ENCODE assay signal across 36 cellular contexts in the genomic region with DNA sequence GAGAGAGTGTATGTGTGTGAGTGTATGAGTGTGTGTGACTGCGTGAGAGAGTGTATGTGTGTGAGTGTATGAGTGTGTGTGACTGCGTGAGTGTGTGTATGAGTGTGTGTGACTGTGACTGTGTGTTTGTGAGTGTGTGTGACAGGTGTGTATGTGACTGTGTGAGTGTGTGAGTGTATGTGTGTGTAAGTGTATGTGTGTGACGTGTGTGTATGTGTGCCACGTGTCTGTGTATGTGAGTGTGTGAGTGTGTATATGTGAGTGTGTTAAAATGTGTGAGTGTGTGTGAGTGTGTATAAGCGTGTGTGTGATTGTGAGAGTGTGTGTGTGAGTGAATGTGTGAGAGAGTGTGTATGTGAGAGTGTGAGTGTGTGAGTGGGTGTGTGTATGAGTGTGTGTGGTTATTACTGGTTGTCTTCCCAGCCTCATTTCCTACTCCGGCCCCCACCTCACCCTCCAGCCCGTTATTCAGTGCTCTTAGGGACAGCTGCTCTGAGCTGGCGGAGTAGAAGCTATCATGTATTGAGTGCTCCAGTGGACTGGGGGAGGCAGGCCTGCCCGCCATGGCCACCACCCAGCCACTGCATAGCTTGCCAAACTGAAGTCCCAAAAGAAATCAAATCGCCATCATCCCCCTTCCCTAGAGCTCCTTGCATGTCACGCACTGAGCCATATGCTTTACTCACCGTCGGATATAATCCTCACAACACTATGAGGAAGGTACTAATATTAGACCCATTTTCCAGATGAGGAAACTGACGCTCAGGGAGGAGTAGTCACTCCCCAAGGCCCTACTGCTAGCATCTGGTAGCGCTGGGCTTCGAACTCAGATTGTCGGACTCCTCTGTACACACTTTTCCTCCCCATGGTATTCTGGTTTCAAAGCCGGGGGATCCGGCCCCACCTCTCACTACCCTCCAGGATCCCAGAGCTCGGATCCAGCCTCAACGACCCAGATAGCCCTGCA. TPM values are rescaled to one million over a fixed set of nuclear protein-coding genes. Genes with fewer than 3 reads are reported as not detected.
DNase-seq lines count a peak whose midpoint lies in the region; FAIRE-seq and TF ChIP-seq lines count a peak whose summit lies in the region.
"Had no signal": no experiment of that assay in that cellular context is flagged by ENCODE, and none has a peak within 500 bp of the region (broad histone marks: within the 10 kb centered on the region; RNA-seq: fewer than 3 reads in every experiment).

No MANE protein-coding gene starts in this region.

- TF ChIP-seq CTCF in RWPE1 (conservative IDR thresholded peaks at IDR 0.05; ENCODE audit: low read depth) (no peak), kidney (IDR thresholded peaks at IDR 0.05; ENCODE audit: borderline replicate concordance, extremely low read depth, insufficient read depth) (no peak)

- DNase-seq in activated CD8-positive, alpha-beta memory T cell treated with anti-CD3 and anti-CD28 coated beads, Interleukin-2, amount 50 U/mL, for 48 hours: peak; percentile 12
- no peak for DNase-seq in activated CD8-positive, alpha-beta memory T cell treated with anti-CD3 and anti-CD28 coated beads, Interleukin-2, amount 50 U/mL, for 4 hours
- DNase-seq in RWPE1 (ENCODE audit: low spot score): no peak
- DNase-seq in kidney: peak; percentile 21
- no peak for DNase-seq in iPS-NIHi11 (ENCODE audit: low spot score)
- DNase-seq in NCI-H2227 treated with DMSO at 0.1 percent for 48 hours (lab: John Stamatoyannopoulos, UW): no peak
- no peak for DNase-seq in inferior parietal cortex (ENCODE audit: extremely low spot score)
- DNase-seq: activated CD4-positive, alpha-beta T cell treated with anti-CD3 and anti-CD28 coated beads, Interleukin-2, amount 50 U/mL, for 48 hours; activated CD4-positive, CD25-positive, alpha-beta regulatory T cell treated with anti-CD3 and anti-CD28 coated beads, Interleukin-2, amount 50 U/mL, for 72 hours; activated naive CD4-positive, alpha-beta T cell treated with anti-CD3 and anti-CD28 coated beads for 36 hours; Caco-2; dermis blood vessel endothelial cell; esophagus squamous epithelium; foreskin keratinocyte; GM23248; KG1; left lung; MG63; midbrain; naive thymus-derived CD8-positive, alpha-beta T cell; NCI-H1105 treated with DMSO at 0.1 percent for 48 hours; NCI-H1930; NCI-H526 treated with DMSO at 0.1 percent for 48 hours; nucleus accumbens; SHP77 treated with DMSO at 0.1 percent for 48 hours; T-helper 2 cell; transverse colon had no signal

- FAIRE-seq in kidney (lab: Jason Lieb, UNC): no peak
- FAIRE-seq: G401.6 had no signal

- POLR2A ChIA-PET in RWPE1 (lab: Yijun Ruan, JAX; ENCODE audit: low non-redundant PET): no interaction called here

- intact Hi-C loops in kidney (cut with DNase I): no loop called here

- H3K36me3 ChIP-seq in kidney (ENCODE audit: control insufficient read depth in 1 of 2, insufficient read depth in 2 of 2, low read length in 2 of 2): no peaks in the 10 kb centered on the region
- H3K36me3 ChIP-seq in skeletal muscle tissue (ENCODE audit: control insufficient read depth in 3 of 3, insufficient read depth in 3 of 3, low read length in 3 of 3): no peaks in the 10 kb centered on the region
- H3K36me3 ChIP-seq: adrenal gland, esophagus squamous epithelium, left lung, MG63, transverse colon had no signal

- peaks cover 0 to 5% (median 3%) of the 10 kb centered on the region in 3 donors for H3K27me3 ChIP-seq in skeletal muscle tissue (ENCODE audit: control insufficient read depth in 3 of 3, insufficient read depth in 3 of 3, low read length in 3 of 3)
- H3K27me3 ChIP-seq: adrenal gland, foreskin keratinocyte, hepatocyte, MG63 had no signal

- H3K4me1 ChIP-seq in kidney (ENCODE audit: control insufficient read depth in 1 of 2, insufficient read depth in 1 of 2, low read depth in 1 of 2, low read length in 2 of 2) (no peaks in the 10 kb centered on the region), skeletal muscle tissue (ENCODE audit: control insufficient read depth in 3 of 3, insufficient read depth in 3 of 3, low read length in 3 of 3) (peaks cover 5 to 56% (median 48%) of the 10 kb centered on the region in 3 donors)
- H3K4me1 ChIP-seq: adrenal gland, left lung, transverse colon had no signal

- H3K9me3 ChIP-seq in kidney (ENCODE audit: control insufficient read depth in 1 of 2, low read length in 2 of 2): no peaks in the 10 kb centered on the region
- H3K9me3 ChIP-seq in skeletal muscle tissue (ENCODE audit: control insufficient read depth in 3 of 3, low read length in 3 of 3): no peaks in the 10 kb centered on the region
- H3K9me3 ChIP-seq: adrenal gland, Caco-2, esophagus squamous epithelium, left lung, MG63, transverse colon had no signal

- no peak overlapping the region for H3K9ac ChIP-seq in kidney (ENCODE audit: low read length in 2 of 2)
- peak overlapping the region; percentile 2 to 66 (median 22) for H3K9ac ChIP-seq in skeletal muscle tissue (ENCODE audit: low read depth in 1 of 3, low read length in 3 of 3)
- H3K9ac ChIP-seq: GM23248 had no signal

- CTCF ChIA-PET in RWPE1 (lab: Yijun Ruan, JAX): interaction anchor here (0.6 kb wide), 1 partner anchor 755 kb away, joined by 3 read pairs; no protein-coding TSS in a partner anchor

- no peak overlapping the region for H3K4me3 ChIP-seq in kidney (ENCODE audit: low read length in 2 of 2)
- H3K4me3 ChIP-seq in skeletal muscle tissue (ENCODE audit: low read length in 3 of 3): peak overlapping the region in 1 of 3 donors; percentile 49
- H3K4me3 ChIP-seq: adrenal gland, esophagus squamous epithelium, GM23248, hepatocyte, left lung, MG63, transverse colon had no signal

- H3K27ac ChIP-seq in RWPE1: peak overlapping the region; percentile 38
- no peak overlapping the region for H3K27ac ChIP-seq in kidney (ENCODE audit: low read depth in 2 of 2, low read length in 2 of 2)
- H3K27ac ChIP-seq in skeletal muscle tissue (ENCODE audit: low read depth, low read length): peak overlapping the region; percentile 90
- H3K27ac ChIP-seq: 22Rv1, adrenal gland, C4-2B, esophagus squamous epithelium, foreskin keratinocyte, GM23248, hepatocyte, left lung, transverse colon had no signal

RNA-seq across cellular contexts. Expression of a gene that starts 10.3 kb away (rescaled TPM):
- not detected for total RNA-seq in kidney
- polyA plus RNA-seq in kidney (ENCODE audit: insufficient read depth, low read depth, low replicate concordance): 4.4 TPM
- 140 TPM for total RNA-seq in skeletal muscle tissue
- total RNA-seq: activated naive CD4-positive, alpha-beta T cell treated with anti-CD3 and anti-CD28 coated beads for 36 hours; Caco-2; esophagus squamous epithelium; foreskin keratinocyte; GM23248; hepatocyte; HT1080; naive thymus-derived CD8-positive, alpha-beta T cell; pulmonary artery endothelial cell; subcutaneous adipose tissue had no signal
- polyA plus RNA-seq: GM23248; hepatocyte; naive thymus-derived CD8-positive, alpha-beta T cell had no signal

Comparison
In these comparisons a context has a peak if more than half of its experiments do, and no peak if none do; other contexts are left out.
1. DNase-seq: peak in activated CD8-positive, alpha-beta memory T cell treated with anti-CD3 and anti-CD28 coated beads, Interleukin-2, amount 50 U/mL, for 48 hours (single experiment) and kidney (single experiment); none in activated CD8-positive, alpha-beta memory T cell treated with anti-CD3 and anti-CD28 coated beads, Interleukin-2, amount 50 U/mL, for 4 hours (single experiment), RWPE1 (single experiment), iPS-NIHi11 (single experiment), NCI-H2227 treated with DMSO at 0.1 percent for 48 hours (single experiment) and inferior parietal cortex (single experiment).
2. H3K27ac ChIP-seq: peak in RWPE1 (single experiment) and skeletal muscle tissue (single experiment); none in kidney (0 of 2).
3. H3K9ac ChIP-seq: peak in skeletal muscle tissue (3 of 3); none in kidney (0 of 2).
4. RNA of a gene that starts 10.3 kb away (total RNA-seq): 140 TPM in skeletal muscle tissue (single experiment); not detected in kidney (single experiment); every median in the first group is over 100 times any median in the second.